ENCODE assay signal across 8 cellular contexts in genomic region chrX:77785400-77785745, GRCh38. TPM values are rescaled to one million over a fixed set of nuclear protein-coding genes. Genes with fewer than 3 reads are reported as not detected.
DNase-seq lines count a peak whose midpoint lies in the region; ATAC-seq lines count a peak whose summit lies in the region.

No MANE protein-coding gene starts in this region.

- H3K4me1 Mint-ChIP-seq in central memory CD8-positive, alpha-beta T cell = peaks cover 17% of the 10 kb centered on the region

- peak overlapping the region; percentile 100 for H3K27ac Mint-ChIP-seq in central memory CD8-positive, alpha-beta T cell (ENCODE audit: low read depth)

- peak overlapping the region; percentile 60 for H3K27ac ChIP-seq in thymus (ENCODE audit: low read depth)

- H3K36me3 ChIP-seq in thymus (ENCODE audit: control insufficient read depth, insufficient read depth) = no peaks in the 10 kb centered on the region

- under 1% methylated on average over 16 of the region's 16 CpGs for WGBS in thymus

- H3K27me3 ChIP-seq in thymus (ENCODE audit: control insufficient read depth, insufficient read depth) = no peaks in the 10 kb centered on the region

- peak; percentile 0 for DNase-seq in NK-92 treated with Interleukin-12 subunit alpha and Interleukin-12 subunit beta, amount 100 ng/mL, for 24 hours (lab: John Stamatoyannopoulos, UW)
- no peak for DNase-seq in NK-92 (lab: John Stamatoyannopoulos, UW; ENCODE audit: unreplicated experiment)
- peak; percentile 61 for DNase-seq in NCI-H69 (lab: John Stamatoyannopoulos, UW)
- no peak for DNase-seq in central memory CD8-positive, alpha-beta T cell (ENCODE audit: low spot score in 2 of 2)
- DNase-seq in left kidney (ENCODE audit: low read depth, low spot score) = peak; percentile 66

- no peaks in the 10 kb centered on the region for H3K9me3 Mint-ChIP-seq in central memory CD8-positive, alpha-beta T cell

- peak overlapping the region; percentile 100 for H3K4me3 Mint-ChIP-seq in central memory CD8-positive, alpha-beta T cell

- no peak for ATAC-seq in central memory CD8-positive, alpha-beta T cell (replicated peaks; ENCODE audit: extremely low read depth, poor library complexity, severe bottlenecking)
- ATAC-seq in GM21737 (IDR thresholded peaks at IDR 0.05; ENCODE audit: unreplicated experiment) = no peak
- ATAC-seq in GM19455 (IDR thresholded peaks at IDR 0.05; ENCODE audit: unreplicated experiment) = no peak

- no peaks in the 10 kb centered on the region for H3K4me1 ChIP-seq in thymus (ENCODE audit: control insufficient read depth, insufficient read depth, low read length)

- H3K9me3 ChIP-seq in thymus (ENCODE audit: control insufficient read depth) = no peaks in the 10 kb centered on the region

- H3K36me3 Mint-ChIP-seq in central memory CD8-positive, alpha-beta T cell (ENCODE audit: insufficient read depth) = peaks cover 13% of the 10 kb centered on the region

- H3K27me3 Mint-ChIP-seq in central memory CD8-positive, alpha-beta T cell = no peaks in the 10 kb centered on the region

- peak overlapping the region; percentile 76 for H3K4me3 ChIP-seq in thymus (ENCODE audit: low read length)

RNA-seq across cellular contexts. Expression of gene ATRX, which starts 0.6 kb away (rescaled TPM):
- polyA plus RNA-seq in thymus = 19.2 TPM

Comparison
In these comparisons a context has a peak if more than half of its experiments do, and no peak if none do; other contexts are left out.
1. DNase-seq: peak in NK-92 treated with Interleukin-12 subunit alpha and Interleukin-12 subunit beta, amount 100 ng/mL, for 24 hours (single experiment), NCI-H69 (single experiment) and left kidney (single experiment); none in NK-92 (single experiment) and central memory CD8-positive, alpha-beta T cell (0 of 2).